10 cellular contexts compared by ENCODE assay signal in the genomic region with DNA sequence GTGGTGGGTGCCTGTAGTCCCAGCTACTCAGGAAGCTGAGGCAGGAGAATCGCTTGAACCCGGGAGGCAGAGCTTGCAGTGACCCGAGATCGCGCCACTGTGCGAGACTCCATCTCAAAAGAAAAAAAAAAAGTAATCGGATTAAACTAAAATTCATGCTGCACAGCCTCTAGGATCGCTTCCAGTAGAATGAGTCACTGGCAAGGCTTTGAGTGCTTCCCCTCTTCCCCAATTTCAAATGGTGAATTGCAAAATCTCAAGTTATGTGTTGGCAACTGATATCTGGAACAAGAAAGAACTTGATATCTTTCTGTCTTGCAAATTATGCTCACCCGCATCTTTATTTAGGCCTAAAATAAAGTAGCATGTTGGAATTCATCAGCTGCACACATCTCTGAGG. TPM values are rescaled to one million over a fixed set of nuclear protein-coding genes. Genes with fewer than 3 reads are reported as not detected.
DNase-seq lines count a peak whose midpoint lies in the region; ATAC-seq and TF ChIP-seq lines count a peak whose summit lies in the region.
"Had no signal": no experiment of that assay in that cellular context is flagged by ENCODE, and none has a peak within 500 bp of the region (broad histone marks: within the 10 kb centered on the region; RNA-seq: fewer than 3 reads in every experiment).

No MANE protein-coding gene starts in this region.

- no peaks in the 10 kb centered on the region for H3K9me3 ChIP-seq in HCT116 (ENCODE audit: control insufficient read depth in 1 of 2, insufficient read depth in 1 of 2, low read depth in 1 of 2, low read length in 2 of 2)
- no peaks in the 10 kb centered on the region for H3K9me3 ChIP-seq in T-helper 17 cell (ENCODE audit: control insufficient read depth, low read length, poor library complexity, severe bottlenecking)
- H3K9me3 ChIP-seq in heart right ventricle: no peaks in the 10 kb centered on the region
- no peaks in the 10 kb centered on the region for H3K9me3 ChIP-seq in upper lobe of right lung

- H3K27ac ChIP-seq in HCT116 (ENCODE audit: low read depth, low read length) (no peak overlapping the region), heart right ventricle (peak overlapping the region in 1 of 10 donors; percentile 57), upper lobe of right lung (peak overlapping the region; percentile 42)

- H3K36me3 Mint-ChIP-seq in T-helper 17 cell (ENCODE audit: low read depth): peaks cover 9% of the 10 kb centered on the region

- peaks cover 9 to 23% of the 10 kb centered on the region in 2 experiments; a peak in 2 of 4 replicates for H3K4me1 ChIP-seq in HCT116 (ENCODE audit: control insufficient read depth in 1 of 2, insufficient read depth in 2 of 2, low read length in 2 of 2)
- peaks cover 0 to 44% (median 0%) of the 10 kb centered on the region in 9 donors for H3K4me1 ChIP-seq in heart right ventricle
- peaks cover 35% of the 10 kb centered on the region for H3K4me1 ChIP-seq in upper lobe of right lung

- H3K9ac ChIP-seq in HCT116 (ENCODE audit: low read length): no peak overlapping the region

- peaks cover 74% of the 10 kb centered on the region for H3K4me1 Mint-ChIP-seq in T-helper 17 cell

- WGBS in heart right ventricle, 2 donors: 83 to 85% methylated on average over 9 of the region's 9 CpGs

- H4K20me1 ChIP-seq in HCT116 (ENCODE audit: insufficient read depth): no peaks in the 10 kb centered on the region

- no peak overlapping the region for H3K4me3 Mint-ChIP-seq in T-helper 17 cell
- H3K4me3 Mint-ChIP-seq: activated B cell treated with CpG ODN at 0.5 μM for 24 hours; stimulated activated naive CD8-positive, alpha-beta T cell treated with anti-CD3 and anti-CD28 coated beads, Interleukin-15, amount 100 ng/mL, for 72 hours had no signal

- ATAC-seq in HCT116 (no peak), T-helper 17 cell (no peak), heart right ventricle (peak in 7 of 8 donors; percentile 34 to 86 (median 63)), upper lobe of right lung (peak; percentile 76), HG03280 (IDR thresholded peaks at IDR 0.05; ENCODE audit: unreplicated experiment) (no peak)

- no peaks in the 10 kb centered on the region for H3K27me3 Mint-ChIP-seq in T-helper 17 cell
- H3K27me3 Mint-ChIP-seq: activated B cell treated with CpG ODN at 0.5 μM for 24 hours; stimulated activated naive CD8-positive, alpha-beta T cell treated with anti-CD3 and anti-CD28 coated beads, Interleukin-15, amount 100 ng/mL, for 72 hours had no signal

- H3K4me3 ChIP-seq in HCT116 (replicated peaks in 1 of 2; ENCODE audit: low read depth in 1 of 2, low read length in 2 of 2) (no peak overlapping the region), heart right ventricle (peak overlapping the region in 1 of 10 donors; percentile 17), upper lobe of right lung (no peak overlapping the region)

- H3K36me3 ChIP-seq in HCT116 (ENCODE audit: control insufficient read depth in 1 of 2, insufficient read depth in 2 of 2, low read length in 2 of 2) (0 out of 4 replicates have a peak, but pooled peaks cover 0 to 2% of the 10 kb centered on the region in 2 experiments), heart right ventricle (no peaks in the 10 kb centered on the region), upper lobe of right lung (no peaks in the 10 kb centered on the region)

- H3K4me2 ChIP-seq in HCT116 (ENCODE audit: low read length): no peak overlapping the region

- H3K9me2 ChIP-seq in HCT116 (ENCODE audit: insufficient read depth): no peaks in the 10 kb centered on the region

- no peak for TF ChIP-seq POLR2A in HCT116 (IDR thresholded peaks at IDR 0.05; ENCODE audit: borderline replicate concordance, extremely low read depth, insufficient read depth, insufficient read length)

- H3K79me2 ChIP-seq in HCT116 (ENCODE audit: insufficient read depth, low read length): peaks cover 30% of the 10 kb centered on the region

- H3K27me3 ChIP-seq in HCT116 (ENCODE audit: insufficient read depth, low read length) (no peaks in the 10 kb centered on the region), heart right ventricle (no peaks in the 10 kb centered on the region), upper lobe of right lung (no peaks in the 10 kb centered on the region)

- no peak for TF ChIP-seq CTCF in HCT116 (IDR thresholded peaks at IDR 0.05 in 2 of 3, conservative IDR thresholded peaks at IDR 0.05 in 1 of 3; ENCODE audit: borderline replicate concordance in 1 of 3, insufficient read depth in 1 of 3, low read depth in 2 of 3, low read length in 2 of 3)
- TF ChIP-seq CTCF in heart right ventricle (IDR thresholded peaks at IDR 0.05): no peak
- no peak for TF ChIP-seq CTCF in upper lobe of right lung (IDR thresholded peaks at IDR 0.05)

- POLR2A ChIA-PET in HCT116 (lab: Charles Lee): no interaction called here

- BruUV-seq in HCT116 (replicated peaks; lab: Mats Ljungman, UMichigan): no TSS peak

- H3K27ac Mint-ChIP-seq in T-helper 17 cell: peak overlapping the region; percentile 75
- H3K27ac Mint-ChIP-seq: activated B cell treated with CpG ODN at 0.5 μM for 24 hours had no signal

- DNase-seq in HCT116 (ENCODE audit: low read depth, low spot score) (no peak), T-helper 17 cell (no peak), heart right ventricle (peak in 1 of 2 donors; percentile 22), upper lobe of right lung (no peak), DMS53 treated with DMSO at 0.1 percent for 48 hours (lab: John Stamatoyannopoulos, UW; ENCODE audit: unreplicated experiment) (no peak), NCI-H345 (lab: John Stamatoyannopoulos, UW) (no peak)
- DNase-seq: activated B cell treated with CpG ODN at 0.5 μM for 24 hours; NCI-H2081 treated with DMSO at 0.1 percent for 48 hours; stimulated activated naive CD8-positive, alpha-beta T cell treated with anti-CD3 and anti-CD28 coated beads, Interleukin-15, amount 100 ng/mL, for 72 hours had no signal

- no peak overlapping the region for H2AFZ ChIP-seq in HCT116 (ENCODE audit: low read depth, low read length, poor library complexity, severe bottlenecking)

- TF ChIP-seq RAD21 in HCT116 (IDR thresholded peaks at IDR 0.05; ENCODE audit: low read depth): no peak

- intact Hi-C loops in HCT116 (cut with micrococcal nuclease) (loop anchor here (10.0 kb wide), 1 partner anchor 48 kb away; no protein-coding TSS in a partner anchor), heart right ventricle (cut with DNase I) (no loop called here), upper lobe of right lung (cut with DNase I) (no loop called here)

- CTCF ChIA-PET in HCT116 (lab: Charles Lee): no interaction called here

- RAD21 ChIA-PET in HCT116 (lab: Charles Lee; ENCODE audit: low non-redundant PET in 1 of 2, low total read pairs in 2 of 2, uncharacterized antibody in 2 of 2, unreplicated experiment in 2 of 2): no interaction called here

TF ChIP-seq in HCT116, 20 proteins besides CTCF, POLR2A, EP300 and RAD21:
- TF ChIP-seq CEBPB (IDR thresholded peaks at IDR 0.05; ENCODE audit: low read depth) (peak; percentile 56), FOSL1 (IDR thresholded peaks at IDR 0.05; ENCODE audit: low read depth) (no peak)

RNA-seq across cellular contexts. Expression of a gene that starts 12.6 kb away (rescaled TPM):
- total RNA-seq in HCT116 (2021; ENCODE audit: unreplicated experiment) (24.8 TPM), T-helper 17 cell (100 to 1,000 TPM; 187 to 226 TPM), heart right ventricle (1 to 10 TPM; 3.5 to 8.1 (median 5.2) TPM), upper lobe of right lung (14.8 TPM)
- polyA plus RNA-seq in HCT116 (2012): 10.2 and 11.7 TPM in 2 replicates
- polyA plus RNA-seq in heart right ventricle: 1 to 10 TPM; 3.5 to 6.4 TPM

Comparison
In these comparisons a context has a peak if more than half of its experiments do, and no peak if none do; other contexts are left out.
1. ATAC-seq: peak in heart right ventricle (7 of 8) and upper lobe of right lung (single experiment); none in HCT116 (single experiment), T-helper 17 cell (single experiment) and HG03280 (single experiment).